Comparison of ENCODE assay signal across 8 cellular contexts in genomic region chr16:20944861-20945390, GRCh38. TPM values are rescaled to one million over a fixed set of nuclear protein-coding genes. Genes with fewer than 3 reads are reported as not detected.
DNase-seq lines count a peak whose midpoint lies in the region; ATAC-seq and TF ChIP-seq lines count a peak whose summit lies in the region.

No MANE protein-coding gene starts in this region.

- peaks cover 2% of the 10 kb centered on the region; the same call in 1 of the 2 replicates for H3K27me3 Mint-ChIP-seq in HFFc6 (ENCODE audit: insufficient read depth)

- peaks cover 11% of the 10 kb centered on the region for H3K4me1 Mint-ChIP-seq in HFFc6 (ENCODE audit: low read depth)

- no peaks in the 10 kb centered on the region for H3K9me3 Mint-ChIP-seq in HFFc6

- H3K4me3 ChIP-seq in H7 (ENCODE audit: insufficient read depth, low read depth, low read length): no peak overlapping the region

- H3K27ac Mint-ChIP-seq in HFFc6: no peak overlapping the region

- no peak for TF ChIP-seq CTCF in HFFc6 (IDR thresholded peaks at IDR 0.05)

- H3K4me3 Mint-ChIP-seq in HFFc6: no peak overlapping the region

- peak; percentile 21 for DNase-seq in HFFc6
- peak in 3 of 5 experiments; percentile 3 to 81 (median 5) for DNase-seq in T-helper 2 cell
- peak; percentile 24 for DNase-seq in cerebellar cortex (ENCODE audit: low spot score)
- DNase-seq in stimulated activated CD4-positive, alpha-beta T cell treated with anti-CD3 and anti-CD28 coated beads, Interleukin-1b, Interleukin-23, amount 100 ng/mL, for 48 hours: peak; percentile 81
- no peak for DNase-seq in H7
- no peak for DNase-seq in AG20443 (ENCODE audit: low spot score)
- DNase-seq in C1 segment of cervical spinal cord (lab: John Stamatoyannopoulos, UW): no peak

- H3K27me3 ChIP-seq in H7 (ENCODE audit: control insufficient read depth, insufficient read depth, low read length): no peaks in the 10 kb centered on the region

- no peaks in the 10 kb centered on the region for H3K36me3 Mint-ChIP-seq in HFFc6 (ENCODE audit: low read depth)

- ATAC-seq in HG02678 (IDR thresholded peaks at IDR 0.05; ENCODE audit: unreplicated experiment): no peak

- no peaks in the 10 kb centered on the region for H3K36me3 ChIP-seq in H7 (replicated peaks; ENCODE audit: control insufficient read depth, insufficient read depth, low read length)

RNA-seq across cellular contexts. Expression of gene LYRM1, which starts 44.4 kb away (rescaled TPM):
- 10 to 100 TPM; 22.2 to 28.4 (median 25.8) TPM for total RNA-seq in HFFc6 (2021; fragmentation: NEBNext Ultra II Directional; extraction: Animal tissue kit (Norgen Biotek cat#: 25700))
- 29.8 and 42.4 TPM in 2 replicates for total RNA-seq in H7 (2014; rRNA removed; shearing (Covaris generic))

RNA-seq across cellular contexts. Expression of gene DCUN1D3, which starts 44.8 kb away (rescaled TPM):
- 10 to 100 TPM; 29.2 to 41.0 (median 32.1) TPM for total RNA-seq in HFFc6 (2021; fragmentation: NEBNext Ultra II Directional; extraction: Animal tissue kit (Norgen Biotek cat#: 25700))
- 10.4 and 11.9 TPM in 2 replicates for total RNA-seq in H7 (2014; rRNA removed; shearing (Covaris generic))

Comparison
In these comparisons a context has a peak if more than half of its experiments do, and no peak if none do; other contexts are left out.
1. DNase-seq: peak in HFFc6 (single experiment), T-helper 2 cell (3 of 5), cerebellar cortex (single experiment) and stimulated activated CD4-positive, alpha-beta T cell treated with anti-CD3 and anti-CD28 coated beads, Interleukin-1b, Interleukin-23, amount 100 ng/mL, for 48 hours (single experiment); none in H7 (single experiment), AG20443 (single experiment) and C1 segment of cervical spinal cord (0 of 14).